In genomic region chr9:69036319-69036718, GRCh38 we compare ENCODE assay signal across 8 cellular contexts. TPM values are rescaled to one million over a fixed set of nuclear protein-coding genes. Genes with fewer than 3 reads are reported as not detected.
DNase-seq lines count a peak whose midpoint lies in the region; ATAC-seq, FAIRE-seq and TF ChIP-seq lines count a peak whose summit lies in the region.

No MANE protein-coding gene starts in this region.

- peak overlapping the region; percentile 93 for H2AFZ ChIP-seq in endothelial cell of umbilical vein (ENCODE audit: low read depth, low read length)

- peaks cover 13% of the 10 kb centered on the region for H3K4me1 ChIP-seq in endothelial cell of umbilical vein (ENCODE audit: control insufficient read depth, extremely low read depth, insufficient read depth, low read length)

- peak overlapping the region; percentile 95 for H3K4me3 Mint-ChIP-seq in T-helper 2 cell treated with Interferon-gamma antibody and Interleukin-4, amounts not matched to agents 5 μg/mL and 100 μg/mL, for 36 hours
- H3K4me3 Mint-ChIP-seq in natural killer cell treated with Interleukin-12 subunit alpha and Interleukin-12 subunit beta and Interleukin-15 and Interleukin-18, amount 100 ng/mL, for 72 hours = peak overlapping the region; percentile 99

- H3K9me3 ChIP-seq in endothelial cell of umbilical vein (replicated peaks; ENCODE audit: control insufficient read depth, insufficient read depth, low read length) = no peaks in the 10 kb centered on the region

- CTCF ChIA-PET in endothelial cell of umbilical vein (lab: Charles Lee) = interaction anchor here (0.6 to 5.0 kb wide), 21 partner anchors 12 to 311 kb away, joined by 3 to 63 read pairs (median 4); no protein-coding TSS in a partner anchor

- POLR2A ChIA-PET in endothelial cell of umbilical vein (lab: Charles Lee) = interaction anchor here (0.6 to 1.4 kb wide), 2 partner anchors 120 to 157 kb away, joined by 3 to 5 read pairs; no protein-coding TSS in a partner anchor

- peaks cover 35% of the 10 kb centered on the region for H3K79me2 ChIP-seq in endothelial cell of umbilical vein (ENCODE audit: control insufficient read depth, insufficient read depth, low read length)

- TSS peak; percentile 59 for BruUV-seq in endothelial cell of umbilical vein (replicated peaks; lab: Mats Ljungman, UMichigan)

- no peaks in the 10 kb centered on the region for H4K20me1 ChIP-seq in endothelial cell of umbilical vein (replicated peaks; ENCODE audit: control insufficient read depth, extremely low read depth, insufficient read depth, low read length)

- no peak for TF ChIP-seq POLR2A in endothelial cell of umbilical vein (IDR thresholded peaks at IDR 0.05; ENCODE audit: low read depth, low read length)

- ATAC-seq in GM18502 (IDR thresholded peaks at IDR 0.05; ENCODE audit: poor library complexity, unreplicated experiment) = peak; percentile 35
- ATAC-seq in HG02884 (IDR thresholded peaks at IDR 0.05; ENCODE audit: unreplicated experiment) = peak; percentile 20
- peak; percentile 43 to 46 for ATAC-seq in natural killer cell treated with Interleukin-12 subunit alpha and Interleukin-12 subunit beta and Interleukin-15 and Interleukin-18, amount 100 ng/mL, for 72 hours

- peak; percentile 32 for DNase-seq in T-helper 2 cell treated with Interferon-gamma antibody and Interleukin-4, amounts not matched to agents 5 μg/mL and 100 μg/mL, for 36 hours (ENCODE audit: low spot score)
- DNase-seq in endothelial cell of umbilical vein (ENCODE audit: low read depth, low spot score) (no peak), NCI-H446 treated with DMSO at 0.1 percent for 48 hours (lab: John Stamatoyannopoulos, UW) (no peak), AML-193 (lab: John Stamatoyannopoulos, UW) (no peak), AG08396 (ENCODE audit: low spot score) (no peak)
- DNase-seq in natural killer cell treated with Interleukin-12 subunit alpha and Interleukin-12 subunit beta and Interleukin-15 and Interleukin-18, amount 100 ng/mL, for 72 hours (ENCODE audit: low spot score) = no peak

- H3K9me1 ChIP-seq in endothelial cell of umbilical vein (replicated peaks; ENCODE audit: control insufficient read depth, extremely low read depth, insufficient read depth, low read length) = no peaks in the 10 kb centered on the region

- H3K36me3 ChIP-seq in endothelial cell of umbilical vein (ENCODE audit: control insufficient read depth in 2 of 2, extremely low read depth in 1 of 2, insufficient read depth in 2 of 2, low read length in 2 of 2) = no peaks in the 10 kb centered on the region

- H3K4me3 ChIP-seq in endothelial cell of umbilical vein (replicated peaks in 1 of 3; ENCODE audit: insufficient read depth in 1 of 3, low read depth in 1 of 3, low read length in 3 of 3) = peak overlapping the region; percentile 44 to 81 (median 67)

- H3K27me3 ChIP-seq in endothelial cell of umbilical vein (ENCODE audit: control insufficient read depth in 2 of 2, insufficient read depth in 2 of 2, low read length in 2 of 2) = no peaks in the 10 kb centered on the region

- intact Hi-C loops in endothelial cell of umbilical vein (cut with micrococcal nuclease) = loop anchor here (1.0 to 5.0 kb wide), 2 partner anchors 8 to 86 kb away; no protein-coding TSS in a partner anchor

- H3K4me1 Mint-ChIP-seq in T-helper 2 cell treated with Interferon-gamma antibody and Interleukin-4, amounts not matched to agents 5 μg/mL and 100 μg/mL, for 36 hours (ENCODE audit: low read depth) = peaks cover 26% of the 10 kb centered on the region
- H3K4me1 Mint-ChIP-seq in natural killer cell treated with Interleukin-12 subunit alpha and Interleukin-12 subunit beta and Interleukin-15 and Interleukin-18, amount 100 ng/mL, for 72 hours (ENCODE audit: low read depth in 2 of 2) = peaks cover 14 to 15% of the 10 kb centered on the region in 2 donors

- no peaks in the 10 kb centered on the region for H3K9me3 Mint-ChIP-seq in T-helper 2 cell treated with Interferon-gamma antibody and Interleukin-4, amounts not matched to agents 5 μg/mL and 100 μg/mL, for 36 hours
- no peaks in the 10 kb centered on the region for H3K9me3 Mint-ChIP-seq in natural killer cell treated with Interleukin-12 subunit alpha and Interleukin-12 subunit beta and Interleukin-15 and Interleukin-18, amount 100 ng/mL, for 72 hours

- dilution Hi-C loops in endothelial cell of umbilical vein (cut with MboI; ENCODE audit: extremely low pct_ligation_motif_present, low sequenced_read_pairs) = no loop called here

- peak overlapping the region; percentile 69 for H3K9ac ChIP-seq in endothelial cell of umbilical vein (replicated peaks; ENCODE audit: extremely low read depth, insufficient read depth, low read length)

- FAIRE-seq in endothelial cell of umbilical vein (lab: Jason Lieb, UNC) = no peak

- H3K27me3 Mint-ChIP-seq in T-helper 2 cell treated with Interferon-gamma antibody and Interleukin-4, amounts not matched to agents 5 μg/mL and 100 μg/mL, for 36 hours (ENCODE audit: low read depth) = no peaks in the 10 kb centered on the region
- H3K27me3 Mint-ChIP-seq in natural killer cell treated with Interleukin-12 subunit alpha and Interleukin-12 subunit beta and Interleukin-15 and Interleukin-18, amount 100 ng/mL, for 72 hours = no peaks in the 10 kb centered on the region

- H3K36me3 Mint-ChIP-seq in T-helper 2 cell treated with Interferon-gamma antibody and Interleukin-4, amounts not matched to agents 5 μg/mL and 100 μg/mL, for 36 hours (ENCODE audit: low read depth) = peaks cover 8% of the 10 kb centered on the region
- H3K36me3 Mint-ChIP-seq in natural killer cell treated with Interleukin-12 subunit alpha and Interleukin-12 subunit beta and Interleukin-15 and Interleukin-18, amount 100 ng/mL, for 72 hours = no peaks in the 10 kb centered on the region

- peak overlapping the region; percentile 81 for H3K4me2 ChIP-seq in endothelial cell of umbilical vein (ENCODE audit: insufficient read depth, low read length)

- no peak for TF ChIP-seq CTCF in endothelial cell of umbilical vein (IDR thresholded peaks at IDR 0.05; ENCODE audit: extremely low read depth in 1 of 2, insufficient read depth in 1 of 2, low read depth in 1 of 2, low read length in 2 of 2)

- peak overlapping the region; percentile 87 for H3K27ac Mint-ChIP-seq in T-helper 2 cell treated with Interferon-gamma antibody and Interleukin-4, amounts not matched to agents 5 μg/mL and 100 μg/mL, for 36 hours
- peak overlapping the region; percentile 73 to 95 for H3K27ac Mint-ChIP-seq in natural killer cell treated with Interleukin-12 subunit alpha and Interleukin-12 subunit beta and Interleukin-15 and Interleukin-18, amount 100 ng/mL, for 72 hours

- H3K27ac ChIP-seq in endothelial cell of umbilical vein (ENCODE audit: insufficient read depth, low read depth, low read length) = peak overlapping the region; percentile 31

TF ChIP-seq in endothelial cell of umbilical vein, 7 proteins besides CTCF, POLR2A, EP300 and RAD21:
- TF ChIP-seq MYC (IDR thresholded peaks at IDR 0.05; ENCODE audit: low read depth, low read length) = no peak
- TF ChIP-seq EZH2 (IDR thresholded peaks at IDR 0.05; ENCODE audit: borderline replicate concordance, low read depth, low read length, severe bottlenecking) = no peak
- no peak for TF ChIP-seq FOS (IDR thresholded peaks at IDR 0.05; ENCODE audit: borderline replicate concordance, insufficient read depth, low read length)

RNA-seq across cellular contexts. Expression of gene FXN, which starts 0.8 kb away (rescaled TPM):
- 17.1 and 21.2 TPM in 2 replicates for total RNA-seq in endothelial cell of umbilical vein
- polyA plus RNA-seq in endothelial cell of umbilical vein = 13.0 and 18.2 TPM in 2 replicates
- 22.9 and 24.8 TPM in 2 replicates for polyA plus RNA-seq in endothelial cell of umbilical vein (2011; cell fraction: cytosol; rRNA removed)
- polyA plus RNA-seq in endothelial cell of umbilical vein (2011; cell fraction: nucleus; rRNA removed) = 9.9 and 10.9 TPM in 2 replicates
- 28.2 and 40.7 TPM in 2 replicates for polyA plus RNA-seq in endothelial cell of umbilical vein (2012)
- 9.6 and 12.0 TPM in 2 replicates for polyA minus RNA-seq in endothelial cell of umbilical vein
- 5.2 TPM for polyA minus RNA-seq in endothelial cell of umbilical vein (2011; cell fraction: cytosol; rRNA and poly(A)+ RNA removed)
- 3.9 and 5.1 TPM in 2 replicates for polyA minus RNA-seq in endothelial cell of umbilical vein (2011; cell fraction: nucleus; rRNA and poly(A)+ RNA removed)
- 10 to 100 TPM; 17.4 to 22.8 TPM for total RNA-seq in natural killer cell treated with Interleukin-12 subunit alpha and Interleukin-12 subunit beta and Interleukin-15 and Interleukin-18, amount 100 ng/mL, for 72 hours

RNA-seq across cellular contexts. Expression of gene PRKACG, which starts 22.4 kb away (rescaled TPM):
- not detected in 2 replicates for total RNA-seq in endothelial cell of umbilical vein
- not detected in 2 replicates for polyA plus RNA-seq in endothelial cell of umbilical vein
- polyA plus RNA-seq in endothelial cell of umbilical vein (2011; cell fraction: cytosol; rRNA removed) = not detected in 2 replicates
- not detected in 2 replicates for polyA plus RNA-seq in endothelial cell of umbilical vein (2011; cell fraction: nucleus; rRNA removed)
- not detected in 2 replicates for polyA plus RNA-seq in endothelial cell of umbilical vein (2012)
- polyA minus RNA-seq in endothelial cell of umbilical vein = not detected in 2 replicates
- polyA minus RNA-seq in endothelial cell of umbilical vein (2011; cell fraction: cytosol; rRNA and poly(A)+ RNA removed) = not detected
- not detected in 2 replicates for polyA minus RNA-seq in endothelial cell of umbilical vein (2011; cell fraction: nucleus; rRNA and poly(A)+ RNA removed)
- not detected for total RNA-seq in natural killer cell treated with Interleukin-12 subunit alpha and Interleukin-12 subunit beta and Interleukin-15 and Interleukin-18, amount 100 ng/mL, for 72 hours
